Comparison of ENCODE assay signal across 8 cellular contexts in genomic region chr10:68073631-68074403, GRCh38. TPM values are rescaled to one million over a fixed set of nuclear protein-coding genes. Genes with fewer than 3 reads are reported as not detected.
DNase-seq lines count a peak whose midpoint lies in the region; ATAC-seq and TF ChIP-seq lines count a peak whose summit lies in the region.

No MANE protein-coding gene starts in this region.

- H3K27ac ChIP-seq in OCI-LY7 (ENCODE audit: low read depth, low read length, poor library complexity, severe bottlenecking) (peak overlapping the region; percentile 83), ectodermal cell (ENCODE audit: insufficient read depth, low read depth, low read length, poor library complexity, severe bottlenecking) (peak overlapping the region; percentile 97)
- peak overlapping the region; percentile 96 for H3K27ac ChIP-seq in naive thymus-derived CD4-positive, alpha-beta T cell (ENCODE audit: low read depth, low read length)

- CTCF ChIA-PET in OCI-LY7 (lab: Charles Lee; ENCODE audit: unreplicated experiment): no interaction called here
- CTCF ChIA-PET in naive thymus-derived CD4-positive, alpha-beta T cell (lab: Charles Lee): no interaction called here

- peaks cover 0 to 9% (median 8%) of the 10 kb centered on the region in 5 donors for H3K36me3 Mint-ChIP-seq in naive thymus-derived CD4-positive, alpha-beta T cell

- no peak for ATAC-seq in naive thymus-derived CD4-positive, alpha-beta T cell
- ATAC-seq in HG02885 (IDR thresholded peaks at IDR 0.05; ENCODE audit: poor library complexity, unreplicated experiment): no peak

- peak overlapping the region; percentile 89 to 95 (median 94) for H3K27ac Mint-ChIP-seq in naive thymus-derived CD4-positive, alpha-beta T cell

- POLR2A ChIA-PET in OCI-LY7 (lab: Charles Lee): interaction anchor here (1.3 to 1.4 kb wide), 2 partner anchors 13 to 189 kb away, joined by 5 to 7 read pairs; no protein-coding TSS in a partner anchor
- POLR2A ChIA-PET in naive thymus-derived CD4-positive, alpha-beta T cell (lab: Charles Lee): interaction anchor here (0.5 to 2.1 kb wide), 4 partner anchors 27 to 224 kb away, joined by 3 to 7 read pairs (median 5); no protein-coding TSS in a partner anchor

- H3K4me3 Mint-ChIP-seq in naive thymus-derived CD4-positive, alpha-beta T cell: peak overlapping the region; percentile 91 to 98 (median 96)

- H4K20me1 ChIP-seq in OCI-LY7 (ENCODE audit: insufficient read depth, low read length): peaks cover 14% of the 10 kb centered on the region; the same call in 1 of the 2 replicates

- H3K4me1 Mint-ChIP-seq in naive thymus-derived CD4-positive, alpha-beta T cell: peaks cover 26 to 62% (median 49%) of the 10 kb centered on the region in 7 donors

- no peaks in the 10 kb centered on the region for H3K9me3 Mint-ChIP-seq in naive thymus-derived CD4-positive, alpha-beta T cell

- peaks cover 39% of the 10 kb centered on the region for H3K36me3 ChIP-seq in OCI-LY7 (ENCODE audit: insufficient read depth, low read length)
- no peaks in the 10 kb centered on the region for H3K36me3 ChIP-seq in ectodermal cell (ENCODE audit: control insufficient read depth, insufficient read depth, low read length)
- H3K36me3 ChIP-seq in naive thymus-derived CD4-positive, alpha-beta T cell (ENCODE audit: control insufficient read depth in 2 of 3, insufficient read depth in 3 of 3, low read length in 3 of 3): peaks cover 0 to 10% (median 0%) of the 10 kb centered on the region in 3 experiments

- DNase-seq in GM12865 (ENCODE audit: low read depth) (peak; percentile 16), OCI-LY7 (ENCODE audit: low spot score) (peak; percentile 30), NCI-H1436 (lab: John Stamatoyannopoulos, UW) (no peak), NCI-H345 (lab: John Stamatoyannopoulos, UW) (no peak)
- peak in 2 of 9 donors; percentile 6 to 12 for DNase-seq in naive thymus-derived CD4-positive, alpha-beta T cell
- DNase-seq in stimulated activated CD4-positive, alpha-beta T cell treated with anti-CD3 and anti-CD28 coated beads, Interleukin-12 subunit alpha, Interleukin-12 subunit beta, amount 100 ng/mL, for 4 hours: no peak

- 3 to 7% methylated on average over 9 to 10 of the region's 10 CpGs for WGBS in ectodermal cell, 2 experiments

- no peaks in the 10 kb centered on the region for H3K27me3 ChIP-seq in ectodermal cell (ENCODE audit: control insufficient read depth, insufficient read depth, low read length, poor library complexity, severe bottlenecking)
- peaks cover 0 to 3% of the 10 kb centered on the region in 2 donors for H3K27me3 ChIP-seq in naive thymus-derived CD4-positive, alpha-beta T cell (ENCODE audit: control insufficient read depth in 2 of 2, insufficient read depth in 2 of 2, low read length in 2 of 2)

- H3K9me3 ChIP-seq in OCI-LY7 (ENCODE audit: low read length): no peaks in the 10 kb centered on the region
- no peaks in the 10 kb centered on the region for H3K9me3 ChIP-seq in ectodermal cell (ENCODE audit: control insufficient read depth, low read length)
- no peaks in the 10 kb centered on the region for H3K9me3 ChIP-seq in naive thymus-derived CD4-positive, alpha-beta T cell (ENCODE audit: control insufficient read depth in 2 of 3, low read length in 3 of 3)

- H3K4me1 ChIP-seq in OCI-LY7 (ENCODE audit: insufficient read depth, low read length, poor library complexity, severe bottlenecking) (peaks cover 15% of the 10 kb centered on the region), ectodermal cell (ENCODE audit: control insufficient read depth, insufficient read depth, low read length) (peaks cover 7% of the 10 kb centered on the region)
- peaks cover 17 to 21% of the 10 kb centered on the region in 2 donors for H3K4me1 ChIP-seq in naive thymus-derived CD4-positive, alpha-beta T cell (ENCODE audit: control insufficient read depth in 2 of 2, insufficient read depth in 2 of 2, low read length in 2 of 2)

- H3K4me2 ChIP-seq in OCI-LY7 (ENCODE audit: low read length): peak overlapping the region; percentile 90

- intact Hi-C loops in OCI-LY7 (cut with micrococcal nuclease; ENCODE audit: unreplicated experiment): loop anchor here (2.0 to 10.0 kb wide), 5 partner anchors 219 to 453 kb away; partner anchors contain the start of gene SLC25A16
- intact Hi-C loops in naive thymus-derived CD4-positive, alpha-beta T cell (cut with micrococcal nuclease): loop anchor here (1.0 to 5.0 kb wide), 8 partner anchors 8 to 827 kb away; partner anchors contain the start of genes RUFY2 (in 2 of the 2), CCAR1 (in 1 of the 2), DDX50 (in 1 of the 2) and SIRT1 (in 1 of the 2)

- peak overlapping the region; percentile 87 for H3K4me3 ChIP-seq in GM12865 (ENCODE audit: low read depth, low read length)
- peak overlapping the region; percentile 85 for H3K4me3 ChIP-seq in OCI-LY7 (ENCODE audit: low read depth, low read length, poor library complexity, severe bottlenecking)
- peak overlapping the region; percentile 98 for H3K4me3 ChIP-seq in ectodermal cell (ENCODE audit: insufficient read depth, low read depth, low read length)
- H3K4me3 ChIP-seq in naive thymus-derived CD4-positive, alpha-beta T cell (ENCODE audit: low read length): peak overlapping the region; percentile 91

- peaks cover 53% of the 10 kb centered on the region for H3K79me2 ChIP-seq in OCI-LY7 (ENCODE audit: insufficient read depth, low read depth, low read length)

- H2AFZ ChIP-seq in OCI-LY7 (ENCODE audit: low read length): peak overlapping the region; percentile 99; the same call in 1 of the 2 replicates

- H3K27me3 Mint-ChIP-seq in naive thymus-derived CD4-positive, alpha-beta T cell: peaks cover 0 to 2% (median 0%) of the 10 kb centered on the region in 5 donors

- H3K9me2 ChIP-seq in OCI-LY7 (ENCODE audit: insufficient read depth, low read length): no peaks in the 10 kb centered on the region

- TF ChIP-seq CTCF in GM12865 (IDR thresholded peaks at IDR 0.05; ENCODE audit: insufficient read depth, low read depth, low read length, missing control alignments): no peak
- TF ChIP-seq CTCF in OCI-LY7 (conservative IDR thresholded peaks at IDR 0.05; ENCODE audit: low read length): no peak

- no TSS peak for BruUV-seq in OCI-LY7 (replicated peaks; lab: Mats Ljungman, UMichigan)

RNA-seq across cellular contexts. Expression of gene HERC4, which starts 1.3 kb away (rescaled TPM):
- total RNA-seq in OCI-LY7 (2014; rRNA removed; shearing (Covaris generic)): 34.2 and 36.1 TPM in 2 replicates
- 72.6 and 77.4 TPM in 2 replicates for total RNA-seq in OCI-LY7 (2022)
- polyA plus RNA-seq in ectodermal cell (2013, experiment 1 of 4): 41.3 TPM
- polyA plus RNA-seq in ectodermal cell (2013, experiment 2 of 4): 40.2 TPM
- 24.7 TPM for polyA plus RNA-seq in ectodermal cell (2013, experiment 3 of 4)
- polyA plus RNA-seq in ectodermal cell (2013, experiment 4 of 4): 30.5 TPM
- total RNA-seq in naive thymus-derived CD4-positive, alpha-beta T cell: 100 to 1,000 TPM in 2 of 5 experiments, 10 to 100 TPM in 3; 65.7 to 113 (median 78.6) TPM
- 10 to 100 TPM; 21.2 to 26.3 TPM for polyA plus RNA-seq in naive thymus-derived CD4-positive, alpha-beta T cell

RNA-seq across cellular contexts. Expression of gene MYPN, which starts 35.5 kb away (rescaled TPM):
- total RNA-seq in OCI-LY7 (2014; rRNA removed; shearing (Covaris generic)): 0.06 TPM in 1 of 2 replicates, not detected in the other
- not detected in 2 replicates for total RNA-seq in OCI-LY7 (2022)
- polyA plus RNA-seq in ectodermal cell (2013, experiment 1 of 4): not detected
- 0.04 TPM for polyA plus RNA-seq in ectodermal cell (2013, experiment 2 of 4)
- not detected for polyA plus RNA-seq in ectodermal cell (2013, experiment 3 of 4)
- polyA plus RNA-seq in ectodermal cell (2013, experiment 4 of 4): not detected
- not detected for total RNA-seq in naive thymus-derived CD4-positive, alpha-beta T cell
- not detected for polyA plus RNA-seq in naive thymus-derived CD4-positive, alpha-beta T cell

Comparison
In these comparisons a context has a peak if more than half of its experiments do, and no peak if none do; other contexts are left out.
1. DNase-seq: peak in GM12865 (single experiment) and OCI-LY7 (single experiment); none in NCI-H1436 (single experiment), stimulated activated CD4-positive, alpha-beta T cell treated with anti-CD3 and anti-CD28 coated beads, Interleukin-12 subunit alpha, Interleukin-12 subunit beta, amount 100 ng/mL, for 4 hours (single experiment) and NCI-H345 (single experiment).
2. Peak in every context shown above with its lines, with median percentiles within 50 percentile points of each other: H3K4me3 ChIP-seq and H3K27ac ChIP-seq.